ENCODE assay signal across 16 cellular contexts in the genomic region with DNA sequence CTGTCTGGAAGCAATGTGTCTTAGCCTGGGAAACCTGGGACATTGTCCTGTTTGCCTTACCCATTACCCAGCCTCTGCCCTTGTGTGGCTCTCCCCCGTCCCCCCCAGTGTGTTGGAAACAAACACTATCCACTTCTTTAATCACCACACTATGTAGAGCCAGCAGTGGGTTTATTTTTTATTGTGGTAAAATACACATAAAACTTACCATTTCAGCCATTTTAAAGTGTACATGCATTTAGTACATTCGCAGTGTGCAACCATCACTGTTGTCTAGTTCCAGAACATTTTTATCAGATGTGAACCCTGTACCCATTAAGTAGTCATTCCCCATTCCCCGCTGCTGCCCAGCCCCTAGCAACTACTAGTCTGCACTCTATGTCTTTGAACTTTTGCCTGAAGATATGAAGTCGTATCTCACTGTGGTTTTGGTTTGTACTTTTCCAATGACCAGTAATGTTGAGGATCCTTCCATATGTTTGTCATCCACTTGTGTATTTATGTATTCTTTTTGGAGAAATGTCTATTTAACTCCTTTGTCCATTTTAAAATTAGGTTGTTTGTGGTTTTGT.
"Had no signal": no experiment of that assay in that cellular context is flagged by ENCODE, and none has a peak within 500 bp of the region (broad histone marks: within the 10 kb centered on the region; RNA-seq: fewer than 3 reads in every experiment).

No MANE protein-coding gene starts in this region.

- H3K27me3 Mint-ChIP-seq: activated CD8-positive, alpha-beta memory T cell treated with anti-CD3 and anti-CD28 coated beads, Interleukin-2, amount 10 ng/mL, durations not matched to agents 7 days and 5 days; activated naive CD8-positive, alpha-beta T cell; activated T-cell treated with anti-CD3 and anti-CD28 coated beads, Interleukin-2, amount 50 U/mL, for 24 hours had no signal

- H3K9me3 Mint-ChIP-seq: activated T-cell treated with anti-CD3 and anti-CD28 coated beads, Interleukin-2, amount 50 U/mL, for 24 hours; T-helper 1 cell treated with Interleukin-12 subunit alpha and Interleukin-12 subunit beta and Interleukin-4 antibody, amounts not matched to agents 30 μg/mL and 1 μg/mL, for 36 hours had no signal

- H3K4me3 ChIP-seq: dorsolateral prefrontal cortex, esophagus squamous epithelium, heart left ventricle, stomach, thoracic aorta had no signal

- H3K4me1 ChIP-seq: esophagus squamous epithelium, parathyroid adenoma had no signal

- ATAC-seq: activated CD8-positive, alpha-beta memory T cell treated with anti-CD3 and anti-CD28 coated beads, Interleukin-2, amount 10 ng/mL, durations not matched to agents 7 days and 5 days had no signal

- H3K27me3 ChIP-seq: esophagus squamous epithelium, heart left ventricle, stomach had no signal

- H3K4me3 Mint-ChIP-seq: activated CD8-positive, alpha-beta memory T cell treated with anti-CD3 and anti-CD28 coated beads, Interleukin-2, amount 10 ng/mL, durations not matched to agents 7 days and 5 days; activated naive CD8-positive, alpha-beta T cell; activated T-cell treated with anti-CD3 and anti-CD28 coated beads, Interleukin-2, amount 50 U/mL, for 24 hours; T-helper 1 cell treated with Interleukin-12 subunit alpha and Interleukin-12 subunit beta and Interleukin-4 antibody, amounts not matched to agents 30 μg/mL and 1 μg/mL, for 36 hours had no signal

- H3K9ac ChIP-seq: parathyroid adenoma had no signal

- DNase-seq: activated CD4-positive, alpha-beta T cell treated with anti-CD3 and anti-CD28 coated beads, Interleukin-2, amount 50 U/mL, for 48 hours; activated CD4-positive, CD25-positive, alpha-beta regulatory T cell treated with anti-CD3 and anti-CD28 coated beads, Interleukin-2, amount 50 U/mL, for 72 hours; activated CD8-positive, alpha-beta memory T cell treated with anti-CD3 and anti-CD28 coated beads, Interleukin-2, amount 10 ng/mL, durations not matched to agents 7 days and 5 days; activated effector memory CD4-positive, alpha-beta T cell treated with anti-CD3 and anti-CD28 coated beads, Interleukin-2, amount 50 U/mL, for 16 hours; activated T-cell treated with anti-CD3 and anti-CD28 coated beads, Interleukin-2, amount 50 U/mL, for 24 hours; amygdala; dorsolateral prefrontal cortex; esophagus squamous epithelium; foreskin melanocyte; heart left ventricle; stimulated activated CD4-positive, alpha-beta T cell treated with anti-CD3 and anti-CD28 coated beads, Interleukin-4, amount 100 ng/mL, for 4 hours; stomach had no signal

- H3K79me2 ChIP-seq: parathyroid adenoma had no signal

- H3K36me3 ChIP-seq: esophagus squamous epithelium, thoracic aorta had no signal

- H3K9me3 ChIP-seq: esophagus squamous epithelium, heart left ventricle, stomach, thoracic aorta had no signal

- H3K27ac ChIP-seq: dorsolateral prefrontal cortex, esophagus squamous epithelium, parathyroid adenoma, stomach, thoracic aorta had no signal

- H2AFZ ChIP-seq: parathyroid adenoma had no signal

- H3K27ac Mint-ChIP-seq: activated CD8-positive, alpha-beta memory T cell treated with anti-CD3 and anti-CD28 coated beads, Interleukin-2, amount 10 ng/mL, durations not matched to agents 7 days and 5 days; activated naive CD8-positive, alpha-beta T cell; T-helper 1 cell treated with Interleukin-12 subunit alpha and Interleukin-12 subunit beta and Interleukin-4 antibody, amounts not matched to agents 30 μg/mL and 1 μg/mL, for 36 hours had no signal
